20 cellular contexts compared by ENCODE assay signal in the genomic region with DNA sequence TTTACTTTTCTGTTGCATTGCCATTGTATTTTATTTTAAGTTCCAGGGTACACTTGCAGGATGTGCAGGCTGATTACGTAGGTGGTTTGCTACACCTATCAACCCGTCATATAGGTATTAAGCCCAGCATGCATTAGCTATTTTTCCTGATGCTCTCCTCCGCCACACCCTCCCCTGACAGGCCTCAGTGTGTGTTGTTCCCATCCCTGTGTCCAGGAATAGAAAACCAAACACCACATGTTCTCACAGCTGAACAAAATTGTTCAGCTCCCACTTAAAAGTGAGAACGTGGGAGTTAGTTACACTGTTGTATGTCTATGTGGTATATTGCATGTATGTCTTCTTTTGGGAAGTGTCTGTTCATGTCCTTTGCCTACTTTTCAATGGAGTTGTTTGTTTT.
"Had no signal": no experiment of that assay in that cellular context is flagged by ENCODE, and none has a peak within 500 bp of the region (broad histone marks: within the 10 kb centered on the region; RNA-seq: fewer than 3 reads in every experiment).

No MANE protein-coding gene starts in this region.

- DNase-seq: naive thymus-derived CD4-positive, alpha-beta T cell; natural killer cell; pancreas; right cardiac atrium; right lobe of liver; sigmoid colon; small intestine; stimulated activated CD4-positive, alpha-beta T cell treated with anti-CD3 and anti-CD28 coated beads, Interleukin-15, amount 100 ng/mL, for 24 hours; stimulated activated CD4-positive, alpha-beta T cell treated with anti-CD3 and anti-CD28 coated beads, Interleukin-2, amount 100 ng/mL, for 24 hours; stimulated activated CD4-positive, alpha-beta T cell treated with anti-CD3 and anti-CD28 coated beads, Interleukin-2, amount 100 ng/mL, for 48 hours; stimulated activated CD4-positive, alpha-beta T cell treated with anti-CD3 and anti-CD28 coated beads, Interleukin-4, amount 100 ng/mL, for 24 hours; stimulated activated naive B cell treated with anti-CD40 and anti-IgM and Interleukin-4, amounts not matched to agents 10 μg/mL and 1 μg/mL and 100 μg/mL, for 72 hours; stimulated activated naive CD4-positive, alpha-beta T cell treated with Interleukin-2 at 50 U/mL for 16 hours; stomach; testis; tibial artery; transverse colon; upper lobe of right lung; uterus had no signal

- ATAC-seq: naive thymus-derived CD4-positive, alpha-beta T cell; natural killer cell; pancreas; right cardiac atrium; right lobe of liver; stimulated activated effector memory CD8-positive, alpha-beta T cell treated with anti-CD3 and anti-CD28 coated beads, Interleukin-12 subunit alpha, Interleukin-12 subunit beta, amount 100 ng/mL, for 72 hours; stimulated activated naive B cell treated with anti-CD40 and anti-IgM and Interleukin-4, amounts not matched to agents 10 μg/mL and 1 μg/mL and 100 μg/mL, for 72 hours; upper lobe of right lung had no signal

- FAIRE-seq: pancreas, small intestine had no signal
